Comparison of ENCODE assay signal across 2 cellular contexts in the genomic region with DNA sequence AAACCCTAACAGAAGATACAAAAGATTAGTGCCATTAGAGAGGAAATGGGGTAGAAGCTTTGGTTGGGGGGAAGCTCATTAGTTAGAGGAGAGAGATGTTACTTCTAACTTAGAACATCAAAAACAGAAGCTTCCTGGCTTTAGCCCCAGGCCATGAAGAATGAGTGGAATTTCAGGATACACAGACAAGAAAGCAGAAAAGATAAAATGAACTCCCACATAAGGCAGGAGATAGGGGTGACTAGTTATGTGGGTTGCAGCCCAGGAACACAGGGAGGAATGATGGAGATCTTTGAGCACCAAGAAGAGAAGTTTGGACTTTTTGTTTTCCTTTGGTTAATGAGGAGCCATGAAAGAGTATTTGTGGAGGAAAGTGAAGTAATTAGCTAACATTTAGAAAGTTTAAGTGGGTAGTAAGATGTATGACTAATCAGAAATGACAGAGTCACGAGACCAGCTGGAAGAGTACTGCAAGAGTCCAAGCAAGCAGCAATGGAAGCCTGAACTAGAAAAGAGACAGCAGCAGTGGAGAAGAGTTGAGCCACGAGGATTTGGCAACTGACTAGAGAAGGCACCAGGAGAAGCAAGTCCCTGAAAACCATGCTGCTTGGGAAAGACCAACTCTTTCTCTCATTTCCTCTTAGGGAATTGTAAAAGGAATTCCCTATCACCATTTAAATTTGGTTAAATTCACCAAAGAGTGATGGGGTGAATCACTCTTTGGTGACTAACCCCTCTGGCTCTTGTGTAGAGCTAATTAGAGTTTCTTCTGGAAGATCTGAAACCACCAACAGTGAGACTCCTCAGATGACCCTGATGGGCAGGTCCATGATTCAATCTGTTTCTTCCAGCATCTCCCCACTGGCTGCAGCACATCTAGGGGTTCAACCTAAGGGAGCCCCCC.
TF ChIP-seq lines count a peak whose summit lies in the region.

No MANE protein-coding gene starts in this region.

TF ChIP-seq in A549, 52 proteins besides CTCF, POLR2A, EP300 and RAD21 (continued from another document):
- TF ChIP-seq, protein P1, sequence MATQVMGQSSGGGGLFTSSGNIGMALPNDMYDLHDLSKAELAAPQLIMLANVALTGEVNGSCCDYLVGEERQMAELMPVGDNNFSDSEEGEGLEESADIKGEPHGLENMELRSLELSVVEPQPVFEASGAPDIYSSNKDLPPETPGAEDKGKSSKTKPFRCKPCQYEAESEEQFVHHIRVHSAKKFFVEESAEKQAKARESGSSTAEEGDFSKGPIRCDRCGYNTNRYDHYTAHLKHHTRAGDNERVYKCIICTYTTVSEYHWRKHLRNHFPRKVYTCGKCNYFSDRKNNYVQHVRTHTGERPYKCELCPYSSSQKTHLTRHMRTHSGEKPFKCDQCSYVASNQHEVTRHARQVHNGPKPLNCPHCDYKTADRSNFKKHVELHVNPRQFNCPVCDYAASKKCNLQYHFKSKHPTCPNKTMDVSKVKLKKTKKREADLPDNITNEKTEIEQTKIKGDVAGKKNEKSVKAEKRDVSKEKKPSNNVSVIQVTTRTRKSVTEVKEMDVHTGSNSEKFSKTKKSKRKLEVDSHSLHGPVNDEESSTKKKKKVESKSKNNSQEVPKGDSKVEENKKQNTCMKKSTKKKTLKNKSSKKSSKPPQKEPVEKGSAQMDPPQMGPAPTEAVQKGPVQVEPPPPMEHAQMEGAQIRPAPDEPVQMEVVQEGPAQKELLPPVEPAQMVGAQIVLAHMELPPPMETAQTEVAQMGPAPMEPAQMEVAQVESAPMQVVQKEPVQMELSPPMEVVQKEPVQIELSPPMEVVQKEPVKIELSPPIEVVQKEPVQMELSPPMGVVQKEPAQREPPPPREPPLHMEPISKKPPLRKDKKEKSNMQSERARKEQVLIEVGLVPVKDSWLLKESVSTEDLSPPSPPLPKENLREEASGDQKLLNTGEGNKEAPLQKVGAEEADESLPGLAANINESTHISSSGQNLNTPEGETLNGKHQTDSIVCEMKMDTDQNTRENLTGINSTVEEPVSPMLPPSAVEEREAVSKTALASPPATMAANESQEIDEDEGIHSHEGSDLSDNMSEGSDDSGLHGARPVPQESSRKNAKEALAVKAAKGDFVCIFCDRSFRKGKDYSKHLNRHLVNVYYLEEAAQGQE (IDR thresholded peaks at IDR 0.05) = no peak
- no peak for TF ChIP-seq CHD4 (IDR thresholded peaks at IDR 0.05; ENCODE audit: borderline replicate concordance)
- TF ChIP-seq SREBF2 (IDR thresholded peaks at IDR 0.05) = no peak
- no peak for TF ChIP-seq HOXB13 (CRISPR knock-in tag; IDR thresholded peaks at IDR 0.05; ENCODE audit: low read depth)
- TF ChIP-seq BHLHE40 (IDR thresholded peaks at IDR 0.05; ENCODE audit: low read depth, low read length) = peak; percentile 39; the same call in 1 of the 2 replicates
- no peak for TF ChIP-seq RNF2 (IDR thresholded peaks at IDR 0.05; ENCODE audit: borderline replicate concordance, low read depth)
- no peak for TF ChIP-seq SMC3 (IDR thresholded peaks at IDR 0.05)
- TF ChIP-seq MAZ (IDR thresholded peaks at IDR 0.05; ENCODE audit: borderline replicate concordance, low read depth, low read length) = no peak
- TF ChIP-seq JUN (IDR thresholded peaks at IDR 0.05) = peak in 1 of 2 experiments; percentile 16; a peak in 1 of 5 replicates
- TF ChIP-seq, protein P2, sequence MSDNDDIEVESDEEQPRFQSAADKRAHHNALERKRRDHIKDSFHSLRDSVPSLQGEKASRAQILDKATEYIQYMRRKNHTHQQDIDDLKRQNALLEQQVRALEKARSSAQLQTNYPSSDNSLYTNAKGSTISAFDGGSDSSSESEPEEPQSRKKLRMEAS (IDR thresholded peaks at IDR 0.05) = 0 out of 2 replicates have a peak, but pooled peaks have one; percentile 36
- no peak for TF ChIP-seq ZSCAN20 (CRISPR knock-in tag; IDR thresholded peaks at IDR 0.05)
- TF ChIP-seq FOSL2 (IDR thresholded peaks at IDR 0.05) = peak; percentile 26; the same call in 1 of the 2 replicates
- TF ChIP-seq FOSL2 (CRISPR knock-in tag; IDR thresholded peaks at IDR 0.05) = peak; percentile 67

TF ChIP-seq in HCT116, 20 proteins besides CTCF, POLR2A, EP300 and RAD21 (continued from another document):
- TF ChIP-seq, protein P3, sequence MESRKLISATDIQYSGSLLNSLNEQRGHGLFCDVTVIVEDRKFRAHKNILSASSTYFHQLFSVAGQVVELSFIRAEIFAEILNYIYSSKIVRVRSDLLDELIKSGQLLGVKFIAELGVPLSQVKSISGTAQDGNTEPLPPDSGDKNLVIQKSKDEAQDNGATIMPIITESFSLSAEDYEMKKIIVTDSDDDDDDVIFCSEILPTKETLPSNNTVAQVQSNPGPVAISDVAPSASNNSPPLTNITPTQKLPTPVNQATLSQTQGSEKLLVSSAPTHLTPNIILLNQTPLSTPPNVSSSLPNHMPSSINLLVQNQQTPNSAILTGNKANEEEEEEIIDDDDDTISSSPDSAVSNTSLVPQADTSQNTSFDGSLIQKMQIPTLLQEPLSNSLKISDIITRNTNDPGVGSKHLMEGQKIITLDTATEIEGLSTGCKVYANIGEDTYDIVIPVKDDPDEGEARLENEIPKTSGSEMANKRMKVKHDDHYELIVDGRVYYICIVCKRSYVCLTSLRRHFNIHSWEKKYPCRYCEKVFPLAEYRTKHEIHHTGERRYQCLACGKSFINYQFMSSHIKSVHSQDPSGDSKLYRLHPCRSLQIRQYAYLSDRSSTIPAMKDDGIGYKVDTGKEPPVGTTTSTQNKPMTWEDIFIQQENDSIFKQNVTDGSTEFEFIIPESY (IDR thresholded peaks at IDR 0.05; ENCODE audit: extremely low read depth, insufficient replicate concordance, low read length) = no peak
